11 cellular contexts compared by ENCODE assay signal in the genomic region with DNA sequence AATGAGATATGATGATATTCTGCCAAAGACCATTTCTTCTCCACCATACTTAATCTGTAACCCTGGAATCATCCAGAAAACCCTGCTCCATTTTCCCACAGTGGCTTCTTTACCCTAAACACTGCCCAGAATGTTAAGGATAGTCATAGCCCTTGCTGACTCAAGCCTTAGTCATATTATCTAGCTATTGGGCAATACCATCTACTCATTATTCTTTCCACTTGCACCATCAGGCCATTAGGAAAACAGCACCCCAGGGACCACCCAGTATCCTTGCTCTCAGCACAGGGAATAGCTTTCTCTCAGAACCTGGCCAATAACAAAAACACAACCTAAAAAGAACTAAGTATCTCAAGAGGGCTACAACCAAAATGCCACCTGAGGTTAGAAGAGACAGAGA.
DNase-seq lines count a peak whose midpoint lies in the region; ATAC-seq and TF ChIP-seq lines count a peak whose summit lies in the region.
"Had no signal": no experiment of that assay in that cellular context is flagged by ENCODE, and none has a peak within 500 bp of the region (broad histone marks: within the 10 kb centered on the region; RNA-seq: fewer than 3 reads in every experiment).

No MANE protein-coding gene starts in this region.

- no peak overlapping the region for H3K4me3 ChIP-seq in HFF-Myc (replicated peaks; ENCODE audit: low read depth, low read length)
- H3K4me3 ChIP-seq in astrocyte of the cerebellum (ENCODE audit: low read depth, low read length), result no peak overlapping the region

- no peak for TF ChIP-seq CTCF in HFF-Myc (IDR thresholded peaks at IDR 0.05; ENCODE audit: low read depth, low read length, missing control alignments)
- TF ChIP-seq CTCF in astrocyte of the cerebellum (IDR thresholded peaks at IDR 0.05; ENCODE audit: low read depth, low read length, missing control alignments), result no peak

- no peak for ATAC-seq in HG03354 (IDR thresholded peaks at IDR 0.05; ENCODE audit: poor library complexity, severe bottlenecking, unreplicated experiment)

- in situ Hi-C loops in astrocyte of the cerebellum (cut with HindIII; ENCODE audit: low sequenced_read_pairs), result no loop called here

- DNase-seq in A172 (ENCODE audit: low spot score) (peak; percentile 72), HFF-Myc (ENCODE audit: extremely low read depth, low read depth) (peak; percentile 61), astrocyte of the cerebellum (ENCODE audit: low read depth) (peak; percentile 53), iris pigment epithelial cell (ENCODE audit: low read depth) (peak; percentile 82), D341Med (ENCODE audit: low spot score) (no peak), NCI-H187 treated with DMSO at 0.1 percent for 48 hours (lab: John Stamatoyannopoulos, UW) (no peak), germinal center (ENCODE audit: low spot score) (no peak)
- DNase-seq: CD4-positive, CD25-positive, alpha-beta regulatory T cell; NCI-H82; WERI-Rb-1 had no signal

Comparison
In these comparisons a context has a peak if more than half of its experiments do, and no peak if none do; other contexts are left out.
1. DNase-seq: peak in A172 (single experiment), HFF-Myc (single experiment), astrocyte of the cerebellum (single experiment) and iris pigment epithelial cell (single experiment); none in D341Med (single experiment), NCI-H187 treated with DMSO at 0.1 percent for 48 hours (single experiment) and germinal center (single experiment).